ENCODE assay signal across 8 cellular contexts in the genomic region with DNA sequence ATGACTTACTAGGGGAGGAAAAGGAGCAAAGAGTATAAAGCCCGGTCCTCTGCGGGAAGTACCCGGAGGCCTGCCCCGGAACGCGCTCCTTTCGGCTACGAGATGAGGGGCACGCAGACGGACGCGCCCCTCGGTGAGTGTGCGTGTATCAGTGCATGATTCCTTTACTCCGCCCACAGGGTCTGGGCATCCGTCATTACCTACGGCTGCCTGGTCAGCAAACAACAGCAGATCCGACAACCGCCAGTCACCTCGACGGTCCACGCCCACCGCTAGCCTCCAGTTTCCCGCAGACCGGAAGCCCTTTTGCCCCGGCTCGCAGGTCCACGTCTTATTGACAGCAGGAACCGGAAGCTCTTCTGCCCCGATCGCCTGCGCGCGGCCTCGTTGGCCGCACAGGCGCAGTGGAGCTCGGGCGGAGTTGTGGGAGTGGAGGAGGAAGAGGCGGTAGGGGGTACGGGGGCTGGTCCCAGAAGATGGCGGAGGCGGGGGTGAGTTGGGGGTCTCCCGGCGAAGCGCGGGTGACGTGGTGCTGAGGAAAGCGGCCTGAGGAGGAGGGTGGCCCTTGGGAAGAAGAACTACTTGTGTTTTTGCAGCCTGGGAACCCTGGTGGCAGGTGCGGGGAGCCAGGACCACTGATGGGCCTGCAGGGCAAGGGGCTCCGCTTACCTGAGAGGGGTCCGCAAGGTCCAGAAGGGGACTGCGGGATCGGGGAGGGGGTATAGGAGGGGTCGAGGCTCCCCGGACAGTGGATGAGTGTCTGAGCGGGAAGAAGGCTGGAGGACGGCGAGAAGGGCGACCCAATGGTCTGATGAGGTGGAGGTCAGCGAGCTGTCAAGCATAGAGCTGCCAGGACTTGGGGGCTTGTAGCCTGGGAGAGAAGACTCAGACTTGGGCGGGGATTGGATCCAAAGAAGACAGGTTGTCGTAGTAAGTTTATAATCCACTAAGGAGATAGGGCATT. TPM values are rescaled to one million over a fixed set of nuclear protein-coding genes. Genes with fewer than 3 reads are reported as not detected.
DNase-seq lines count a peak whose midpoint lies in the region; ATAC-seq and TF ChIP-seq lines count a peak whose summit lies in the region.

Gene INSIG2 (plus strand): TSS at position 421 of the 964 bp plus-strand sequence. CDS start 8,086 bp downstream, outside the sequence.

- no peaks in the 10 kb centered on the region for H3K9me2 ChIP-seq in PC-3 (replicated peaks; ENCODE audit: low read length)

- CTCF ChIA-PET in PC-3 (lab: Charles Lee) = interaction anchor here (0.7 to 1.2 kb wide), 3 partner anchors 38 to 42 kb away, joined by 3 to 14 read pairs (median 6); no protein-coding TSS in a partner anchor

- ATAC-seq in GM21576 (IDR thresholded peaks at IDR 0.05; ENCODE audit: unreplicated experiment) = peak; percentile 97
- peak; percentile 88 for ATAC-seq in PC-3

- H3K9ac ChIP-seq in PC-3 (ENCODE audit: low read length) (peak within 1 kb of the TSS; percentile 82), muscle layer of colon (ENCODE audit: low read length) (peak within 1 kb of the TSS; percentile 66)

- H3K9me3 ChIP-seq in PC-3 (ENCODE audit: low read length) (no peaks in the 10 kb centered on the region), muscle layer of colon (ENCODE audit: low read length) (no peaks in the 10 kb centered on the region)

- H4K20me1 ChIP-seq in PC-3 (ENCODE audit: low read length) = no peaks in the 10 kb centered on the region

- no peak for TF ChIP-seq RAD21 in Ishikawa (IDR thresholded peaks at IDR 0.05; ENCODE audit: low read depth)

- H3K79me2 ChIP-seq in PC-3 (ENCODE audit: low read length) = peaks cover 45% of the 10 kb centered on the region

- H3K27ac ChIP-seq in PC-3 (ENCODE audit: low read length) (peak within 1 kb of the TSS; percentile 57), muscle layer of colon (ENCODE audit: low read depth, low read length) (peak within 1 kb of the TSS; percentile 31)

- no peaks in the 10 kb centered on the region for H3K27me3 ChIP-seq in PC-3 (ENCODE audit: low read length)
- H3K27me3 ChIP-seq in muscle layer of colon (ENCODE audit: control insufficient read depth in 1 of 2, insufficient read depth in 2 of 2, low read length in 2 of 2) = no peaks in the 10 kb centered on the region

- BruUV-seq in PC-3 (replicated peaks; lab: Mats Ljungman, UMichigan) = no TSS peak

- H3F3A ChIP-seq in PC-3 (ENCODE audit: low read length, unreplicated experiment) = no peaks in the 10 kb centered on the region

- H3K4me1 ChIP-seq in PC-3 (ENCODE audit: insufficient read depth, low read length) (peaks cover 43% of the 10 kb centered on the region), muscle layer of colon (ENCODE audit: insufficient read depth, low read length) (no peaks in the 10 kb centered on the region)

- POLR2A ChIA-PET in PC-3 (lab: Charles Lee; ENCODE audit: unreplicated experiment) = interaction anchor here (0.7 kb wide), 4 partner anchors 9 to 37 kb away, joined by 3 to 8 read pairs (median 6); no protein-coding TSS in a partner anchor

- peak within 1 kb of the TSS; percentile 95 for H3K4me2 ChIP-seq in PC-3 (ENCODE audit: low read length)

- H2AFZ ChIP-seq in PC-3 (ENCODE audit: low read length) = peak within 1 kb of the TSS; percentile 94

- TF ChIP-seq EP300 in Ishikawa (IDR thresholded peaks at IDR 0.05; ENCODE audit: borderline replicate concordance) = no peak

- DNase-seq in DMS53 (lab: John Stamatoyannopoulos, UW) (peak; percentile 99), PC-3 (peak; percentile 98), activated T-cell treated with anti-CD3 and anti-CD28 coated beads for 48 hours (ENCODE audit: low read depth) (peak; percentile 89), erythroblast (lab: John Stamatoyannopoulos, UW) (peak; percentile 96 to 97)
- peak; percentile 82 for DNase-seq in stimulated activated CD8-positive, alpha-beta memory T cell treated with anti-CD3 and anti-CD28 coated beads, Interleukin-7, amount 100 ng/mL, for 24 hours (ENCODE audit: low read depth)

- H3K4me3 ChIP-seq in PC-3 (ENCODE audit: low read length) (peak within 1 kb of the TSS; percentile 88), muscle layer of colon (ENCODE audit: low read depth in 1 of 2, low read length in 2 of 2) (peak within 1 kb of the TSS; percentile 89 to 96)

- TF ChIP-seq POLR2A in erythroblast (IDR thresholded peaks at IDR 0.05; ENCODE audit: low read length) = peak; percentile 55

- H3K36me3 ChIP-seq in PC-3 (ENCODE audit: low read depth, low read length) = no peaks in the 10 kb centered on the region
- no peaks in the 10 kb centered on the region for H3K36me3 ChIP-seq in muscle layer of colon (ENCODE audit: insufficient read depth, low read length)

- TF ChIP-seq CTCF in PC-3 (conservative IDR thresholded peaks at IDR 0.05; ENCODE audit: low read depth, low read length) = no peak

- intact Hi-C loops in PC-3 (cut with micrococcal nuclease) = loop anchor here (1.0 to 5.0 kb wide), 2 partner anchors 34 to 97 kb away; no protein-coding TSS in a partner anchor

TF ChIP-seq in Ishikawa, 13 proteins besides CTCF, POLR2A, EP300 and RAD21:
- TF ChIP-seq EGR1 (IDR thresholded peaks at IDR 0.05) (peak; percentile 47; the same call in 1 of the 2 replicates), CREB1 (IDR thresholded peaks at IDR 0.05; ENCODE audit: low read depth) (peak; percentile 61), CEBPB (IDR thresholded peaks at IDR 0.05) (no peak), ZBTB7A (IDR thresholded peaks at IDR 0.05; ENCODE audit: low read depth) (peak; percentile 85; the same call in 1 of the 2 replicates), FOXM1 (IDR thresholded peaks at IDR 0.05; ENCODE audit: borderline replicate concordance, low read depth) (no peak), NFIC (IDR thresholded peaks at IDR 0.05) (no peak), TAF1 (IDR thresholded peaks at IDR 0.05; ENCODE audit: low read depth) (peak; percentile 60), TEAD4 (IDR thresholded peaks at IDR 0.05) (no peak), TCF12 (IDR thresholded peaks at IDR 0.05; ENCODE audit: low read depth) (peak; percentile 53; the same call in 1 of the 2 replicates), YY1 (IDR thresholded peaks at IDR 0.05; ENCODE audit: low read depth) (no peak; the same call in none of the 2 replicates)
- TF ChIP-seq, protein P1, sequence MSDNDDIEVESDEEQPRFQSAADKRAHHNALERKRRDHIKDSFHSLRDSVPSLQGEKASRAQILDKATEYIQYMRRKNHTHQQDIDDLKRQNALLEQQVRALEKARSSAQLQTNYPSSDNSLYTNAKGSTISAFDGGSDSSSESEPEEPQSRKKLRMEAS (IDR thresholded peaks at IDR 0.05) = peak; percentile 64; the same call in 1 of the 2 replicates
- TF ChIP-seq, protein P2, sequence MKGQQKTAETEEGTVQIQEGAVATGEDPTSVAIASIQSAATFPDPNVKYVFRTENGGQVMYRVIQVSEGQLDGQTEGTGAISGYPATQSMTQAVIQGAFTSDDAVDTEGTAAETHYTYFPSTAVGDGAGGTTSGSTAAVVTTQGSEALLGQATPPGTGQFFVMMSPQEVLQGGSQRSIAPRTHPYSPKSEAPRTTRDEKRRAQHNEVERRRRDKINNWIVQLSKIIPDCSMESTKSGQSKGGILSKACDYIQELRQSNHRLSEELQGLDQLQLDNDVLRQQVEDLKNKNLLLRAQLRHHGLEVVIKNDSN (IDR thresholded peaks at IDR 0.05) = no peak
- TF ChIP-seq, protein P3, sequence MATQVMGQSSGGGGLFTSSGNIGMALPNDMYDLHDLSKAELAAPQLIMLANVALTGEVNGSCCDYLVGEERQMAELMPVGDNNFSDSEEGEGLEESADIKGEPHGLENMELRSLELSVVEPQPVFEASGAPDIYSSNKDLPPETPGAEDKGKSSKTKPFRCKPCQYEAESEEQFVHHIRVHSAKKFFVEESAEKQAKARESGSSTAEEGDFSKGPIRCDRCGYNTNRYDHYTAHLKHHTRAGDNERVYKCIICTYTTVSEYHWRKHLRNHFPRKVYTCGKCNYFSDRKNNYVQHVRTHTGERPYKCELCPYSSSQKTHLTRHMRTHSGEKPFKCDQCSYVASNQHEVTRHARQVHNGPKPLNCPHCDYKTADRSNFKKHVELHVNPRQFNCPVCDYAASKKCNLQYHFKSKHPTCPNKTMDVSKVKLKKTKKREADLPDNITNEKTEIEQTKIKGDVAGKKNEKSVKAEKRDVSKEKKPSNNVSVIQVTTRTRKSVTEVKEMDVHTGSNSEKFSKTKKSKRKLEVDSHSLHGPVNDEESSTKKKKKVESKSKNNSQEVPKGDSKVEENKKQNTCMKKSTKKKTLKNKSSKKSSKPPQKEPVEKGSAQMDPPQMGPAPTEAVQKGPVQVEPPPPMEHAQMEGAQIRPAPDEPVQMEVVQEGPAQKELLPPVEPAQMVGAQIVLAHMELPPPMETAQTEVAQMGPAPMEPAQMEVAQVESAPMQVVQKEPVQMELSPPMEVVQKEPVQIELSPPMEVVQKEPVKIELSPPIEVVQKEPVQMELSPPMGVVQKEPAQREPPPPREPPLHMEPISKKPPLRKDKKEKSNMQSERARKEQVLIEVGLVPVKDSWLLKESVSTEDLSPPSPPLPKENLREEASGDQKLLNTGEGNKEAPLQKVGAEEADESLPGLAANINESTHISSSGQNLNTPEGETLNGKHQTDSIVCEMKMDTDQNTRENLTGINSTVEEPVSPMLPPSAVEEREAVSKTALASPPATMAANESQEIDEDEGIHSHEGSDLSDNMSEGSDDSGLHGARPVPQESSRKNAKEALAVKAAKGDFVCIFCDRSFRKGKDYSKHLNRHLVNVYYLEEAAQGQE (IDR thresholded peaks at IDR 0.05; ENCODE audit: low read depth) = no peak
TF ChIP-seq in Ishikawa: peak in this region for 6.

RNA-seq across cellular contexts. Expression of gene INSIG2, which starts in this region (rescaled TPM):
- 7.4 and 8.5 TPM in 2 replicates for total RNA-seq in PC-3 (2014; rRNA removed)

Comparison
In these comparisons a context has a peak if more than half of its experiments do, and no peak if none do; other contexts are left out.
1. Peak in every context shown above with its lines: DNase-seq, ATAC-seq, H3K4me3 ChIP-seq and H3K27ac ChIP-seq.